10 cellular contexts compared by ENCODE assay signal in the genomic region with DNA sequence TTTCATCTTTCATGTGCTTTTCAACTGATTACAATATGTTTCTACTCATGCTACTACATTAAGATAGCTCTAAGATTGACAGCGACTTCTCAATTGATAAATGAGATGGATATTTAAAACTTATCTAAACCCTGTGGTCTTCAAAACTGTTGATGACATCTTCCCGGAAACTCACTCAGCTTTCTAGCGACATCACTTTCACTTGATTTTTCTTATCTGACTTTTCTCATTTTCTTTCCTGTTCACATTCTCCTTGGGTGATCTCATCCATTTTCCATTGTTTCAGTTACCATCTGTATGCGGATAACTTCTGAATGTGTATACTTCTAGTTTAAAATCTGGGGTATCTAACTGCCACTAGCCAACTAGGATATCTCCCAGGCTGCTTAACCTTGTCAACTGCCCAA. TPM values are rescaled to one million over a fixed set of nuclear protein-coding genes. Genes with fewer than 3 reads are reported as not detected.
DNase-seq lines count a peak whose midpoint lies in the region; ATAC-seq and TF ChIP-seq lines count a peak whose summit lies in the region.
"Had no signal": no experiment of that assay in that cellular context is flagged by ENCODE, and none has a peak within 500 bp of the region (broad histone marks: within the 10 kb centered on the region; RNA-seq: fewer than 3 reads in every experiment).

No MANE protein-coding gene starts in this region.

- H3K4me3 Mint-ChIP-seq in chondrocyte (ENCODE audit: unreplicated experiment) (peak overlapping the region; percentile 39), nephron (peak overlapping the region; percentile 45 to 100 (median 49))

- intact Hi-C loops in left colon (cut with DNase I, micrococcal nuclease): no loop called here

- H3K36me3 Mint-ChIP-seq in chondrocyte (ENCODE audit: low read depth) (peaks cover 5% of the 10 kb centered on the region), nephron (ENCODE audit: low read depth) (peaks cover 19% of the 10 kb centered on the region)

- H3K27ac Mint-ChIP-seq in chondrocyte (ENCODE audit: unreplicated experiment): peak overlapping the region; percentile 84
- peak overlapping the region in 1 of 3 experiments; percentile 13 for H3K27ac Mint-ChIP-seq in nephron

- H3K9me3 Mint-ChIP-seq in chondrocyte (ENCODE audit: low read depth) (no peaks in the 10 kb centered on the region), nephron (no peaks in the 10 kb centered on the region)

- no peak for TF ChIP-seq CTCF in chondrocyte (IDR thresholded peaks at IDR 0.05)
- no peak for TF ChIP-seq CTCF in nephron (IDR thresholded peaks at IDR 0.05; ENCODE audit: unreplicated experiment in 3 of 3)

- no peak for ATAC-seq in left colon

- H3K27me3 Mint-ChIP-seq in chondrocyte (ENCODE audit: low read depth): no peaks in the 10 kb centered on the region
- H3K27me3 Mint-ChIP-seq in nephron (ENCODE audit: low read depth): no peaks in the 10 kb centered on the region

- peaks cover 51% of the 10 kb centered on the region for H3K4me1 Mint-ChIP-seq in chondrocyte (ENCODE audit: low read depth)
- H3K4me1 Mint-ChIP-seq in nephron: peaks cover 34% of the 10 kb centered on the region

- DNase-seq in EL (peak; percentile 57), RPMI7951 (ENCODE audit: low read depth) (peak; percentile 20), chondrocyte (ENCODE audit: low spot score) (no peak), NCI-H524 treated with DMSO at 0.1 percent for 48 hours (lab: John Stamatoyannopoulos, UW) (no peak), left colon (no peak), NK-92 (lab: John Stamatoyannopoulos, UW; ENCODE audit: unreplicated experiment) (no peak), Ammon's horn (ENCODE audit: low spot score) (no peak)
- DNase-seq: central memory CD4-positive, alpha-beta T cell; NCI-H446 had no signal

RNA-seq across cellular contexts. Expression of gene POLR2B, which starts 3.1 kb away (rescaled TPM):
- 96.2 and 114 TPM in 2 replicates for total RNA-seq in RPMI7951 (2014; rRNA removed; shearing (Covaris generic))
- total RNA-seq in chondrocyte (51.4 to 56.8 TPM (median 55.2 TPM) in 3 replicates), left colon (10 to 100 TPM; 63.3 to 72.1 TPM)

RNA-seq across cellular contexts. Expression of gene NOA1, which starts 4.4 kb away (rescaled TPM):
- 10.6 and 11.9 TPM in 2 replicates for total RNA-seq in RPMI7951 (2014; rRNA removed; shearing (Covaris generic))
- total RNA-seq in chondrocyte (12.9 to 14.5 TPM (median 13.9 TPM) in 3 replicates), left colon (10 to 100 TPM; 21.9 to 22.3 TPM)

Comparison
In these comparisons a context has a peak if more than half of its experiments do, and no peak if none do; other contexts are left out.
1. DNase-seq: peak in EL (single experiment) and RPMI7951 (single experiment); none in chondrocyte (single experiment), NCI-H524 treated with DMSO at 0.1 percent for 48 hours (single experiment), left colon (0 of 2), NK-92 (single experiment) and Ammon's horn (single experiment).